2 cellular contexts compared by ENCODE assay signal in the genomic region with DNA sequence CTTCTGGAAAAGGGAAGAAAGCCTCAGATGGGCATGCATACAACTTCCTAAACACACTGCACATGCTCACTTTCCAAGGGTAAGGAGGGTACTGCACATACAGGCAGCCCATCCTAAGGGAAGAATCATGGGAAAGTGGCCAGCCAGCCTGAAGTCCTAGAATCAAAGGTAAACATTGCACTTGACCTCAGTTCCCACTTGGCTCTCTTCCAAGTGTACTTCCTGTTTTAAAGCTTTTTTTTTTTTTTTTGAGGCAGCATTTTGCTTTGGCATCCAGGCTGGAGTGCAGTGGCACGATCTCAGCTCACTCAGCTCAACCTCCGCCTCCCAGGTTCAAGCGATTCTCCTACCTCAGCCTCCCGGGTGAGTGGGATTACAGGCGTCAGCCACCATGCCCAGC.
A peak's percentile ranks its signal among the peaks of the same experiment; 100 is the strongest.
TF ChIP-seq lines count a peak whose summit lies in the region.

No MANE protein-coding gene starts in this region.

TF ChIP-seq in GM23338, 12 proteins besides CTCF, POLR2A, EP300 and RAD21 (continued from another document):
- TF ChIP-seq, protein P1, sequence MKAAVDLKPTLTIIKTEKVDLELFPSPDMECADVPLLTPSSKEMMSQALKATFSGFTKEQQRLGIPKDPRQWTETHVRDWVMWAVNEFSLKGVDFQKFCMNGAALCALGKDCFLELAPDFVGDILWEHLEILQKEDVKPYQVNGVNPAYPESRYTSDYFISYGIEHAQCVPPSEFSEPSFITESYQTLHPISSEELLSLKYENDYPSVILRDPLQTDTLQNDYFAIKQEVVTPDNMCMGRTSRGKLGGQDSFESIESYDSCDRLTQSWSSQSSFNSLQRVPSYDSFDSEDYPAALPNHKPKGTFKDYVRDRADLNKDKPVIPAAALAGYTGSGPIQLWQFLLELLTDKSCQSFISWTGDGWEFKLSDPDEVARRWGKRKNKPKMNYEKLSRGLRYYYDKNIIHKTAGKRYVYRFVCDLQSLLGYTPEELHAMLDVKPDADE (IDR thresholded peaks at IDR 0.05) = no peak

TF ChIP-seq in HepG2, 621 proteins besides CTCF, POLR2A, EP300 and RAD21 (continued from another document):
- TF ChIP-seq, protein P2, sequence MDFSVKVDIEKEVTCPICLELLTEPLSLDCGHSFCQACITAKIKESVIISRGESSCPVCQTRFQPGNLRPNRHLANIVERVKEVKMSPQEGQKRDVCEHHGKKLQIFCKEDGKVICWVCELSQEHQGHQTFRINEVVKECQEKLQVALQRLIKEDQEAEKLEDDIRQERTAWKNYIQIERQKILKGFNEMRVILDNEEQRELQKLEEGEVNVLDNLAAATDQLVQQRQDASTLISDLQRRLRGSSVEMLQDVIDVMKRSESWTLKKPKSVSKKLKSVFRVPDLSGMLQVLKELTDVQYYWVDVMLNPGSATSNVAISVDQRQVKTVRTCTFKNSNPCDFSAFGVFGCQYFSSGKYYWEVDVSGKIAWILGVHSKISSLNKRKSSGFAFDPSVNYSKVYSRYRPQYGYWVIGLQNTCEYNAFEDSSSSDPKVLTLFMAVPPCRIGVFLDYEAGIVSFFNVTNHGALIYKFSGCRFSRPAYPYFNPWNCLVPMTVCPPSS (IDR thresholded peaks at IDR 0.05) = no peak
- no peak for TF ChIP-seq ZNF709 (CRISPR knock-in tag; IDR thresholded peaks at IDR 0.05)
- no peak for TF ChIP-seq STAT5B (CRISPR knock-in tag; IDR thresholded peaks at IDR 0.05)
- no peak for TF ChIP-seq SMYD3 (CRISPR knock-in tag; IDR thresholded peaks at IDR 0.05)
- no peak for TF ChIP-seq ZNF382 (CRISPR knock-in tag; IDR thresholded peaks at IDR 0.05; ENCODE audit: borderline replicate concordance)
- TF ChIP-seq MBD4 (IDR thresholded peaks at IDR 0.05; ENCODE audit: borderline replicate concordance, low read length) = no peak
- TF ChIP-seq, protein P3, sequence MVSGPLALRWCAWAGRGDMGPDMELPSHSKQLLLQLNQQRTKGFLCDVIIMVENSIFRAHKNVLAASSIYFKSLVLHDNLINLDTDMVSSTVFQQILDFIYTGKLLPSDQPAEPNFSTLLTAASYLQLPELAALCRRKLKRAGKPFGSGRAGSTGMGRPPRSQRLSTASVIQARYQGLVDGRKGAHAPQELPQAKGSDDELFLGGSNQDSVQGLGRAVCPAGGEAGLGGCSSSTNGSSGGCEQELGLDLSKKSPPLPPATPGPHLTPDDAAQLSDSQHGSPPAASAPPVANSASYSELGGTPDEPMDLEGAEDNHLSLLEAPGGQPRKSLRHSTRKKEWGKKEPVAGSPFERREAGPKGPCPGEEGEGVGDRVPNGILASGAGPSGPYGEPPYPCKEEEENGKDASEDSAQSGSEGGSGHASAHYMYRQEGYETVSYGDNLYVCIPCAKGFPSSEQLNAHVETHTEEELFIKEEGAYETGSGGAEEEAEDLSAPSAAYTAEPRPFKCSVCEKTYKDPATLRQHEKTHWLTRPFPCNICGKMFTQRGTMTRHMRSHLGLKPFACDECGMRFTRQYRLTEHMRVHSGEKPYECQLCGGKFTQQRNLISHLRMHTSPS (CRISPR knock-in tag; IDR thresholded peaks at IDR 0.05; ENCODE audit: low read depth) = no peak
- TF ChIP-seq NFIC (IDR thresholded peaks at IDR 0.05; ENCODE audit: low read length) = 0 out of 2 replicates have a peak, but pooled peaks have one; percentile 53
- TF ChIP-seq SRSF9 (IDR thresholded peaks at IDR 0.05; ENCODE audit: borderline replicate concordance, insufficient read depth, low read depth, low read length, poor library complexity, severe bottlenecking) = no peak
- no peak for TF ChIP-seq NBN (conservative IDR thresholded peaks at IDR 0.05)
- TF ChIP-seq, protein P4, sequence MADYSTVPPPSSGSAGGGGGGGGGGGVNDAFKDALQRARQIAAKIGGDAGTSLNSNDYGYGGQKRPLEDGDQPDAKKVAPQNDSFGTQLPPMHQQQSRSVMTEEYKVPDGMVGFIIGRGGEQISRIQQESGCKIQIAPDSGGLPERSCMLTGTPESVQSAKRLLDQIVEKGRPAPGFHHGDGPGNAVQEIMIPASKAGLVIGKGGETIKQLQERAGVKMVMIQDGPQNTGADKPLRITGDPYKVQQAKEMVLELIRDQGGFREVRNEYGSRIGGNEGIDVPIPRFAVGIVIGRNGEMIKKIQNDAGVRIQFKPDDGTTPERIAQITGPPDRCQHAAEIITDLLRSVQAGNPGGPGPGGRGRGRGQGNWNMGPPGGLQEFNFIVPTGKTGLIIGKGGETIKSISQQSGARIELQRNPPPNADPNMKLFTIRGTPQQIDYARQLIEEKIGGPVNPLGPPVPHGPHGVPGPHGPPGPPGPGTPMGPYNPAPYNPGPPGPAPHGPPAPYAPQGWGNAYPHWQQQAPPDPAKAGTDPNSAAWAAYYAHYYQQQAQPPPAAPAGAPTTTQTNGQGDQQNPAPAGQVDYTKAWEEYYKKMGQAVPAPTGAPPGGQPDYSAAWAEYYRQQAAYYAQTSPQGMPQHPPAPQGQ (CRISPR knock-in tag; IDR thresholded peaks at IDR 0.05; ENCODE audit: borderline replicate concordance) = no peak
- peak; percentile 70; the same call in 1 of the 2 replicates for TF ChIP-seq PPARG (CRISPR knock-in tag; conservative IDR thresholded peaks at IDR 0.05)
- no peak for TF ChIP-seq NFIB (CRISPR knock-in tag; IDR thresholded peaks at IDR 0.05; ENCODE audit: borderline replicate concordance)
- TF ChIP-seq ISX (CRISPR knock-in tag; conservative IDR thresholded peaks at IDR 0.05) = no peak
- no peak for TF ChIP-seq JDP2 (CRISPR knock-in tag; IDR thresholded peaks at IDR 0.05; ENCODE audit: borderline replicate concordance)
- TF ChIP-seq SYNCRIP (IDR thresholded peaks at IDR 0.05; ENCODE audit: insufficient read depth, low read depth, low read length) = no peak
- TF ChIP-seq, protein P5, sequence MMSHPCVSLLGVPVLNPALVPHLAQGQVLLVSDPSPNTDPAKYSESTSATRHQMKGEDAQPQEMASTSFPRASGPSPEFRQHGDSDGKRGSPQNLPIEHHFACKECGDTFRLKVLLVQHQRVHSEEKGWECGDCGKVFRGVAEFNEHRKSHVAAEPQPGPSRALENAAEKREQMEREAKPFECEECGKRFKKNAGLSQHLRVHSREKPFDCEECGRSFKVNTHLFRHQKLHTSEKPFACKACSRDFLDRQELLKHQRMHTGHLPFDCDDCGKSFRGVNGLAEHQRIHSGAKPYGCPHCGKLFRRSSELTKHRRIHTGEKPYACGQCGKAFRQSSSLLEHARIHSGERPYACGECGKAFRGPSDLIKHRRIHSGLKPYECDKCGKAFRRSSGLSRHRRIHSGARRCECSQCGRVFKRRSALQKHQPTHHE (CRISPR knock-in tag; IDR thresholded peaks at IDR 0.05; ENCODE audit: borderline replicate concordance) = no peak
- TF ChIP-seq, protein P6, sequence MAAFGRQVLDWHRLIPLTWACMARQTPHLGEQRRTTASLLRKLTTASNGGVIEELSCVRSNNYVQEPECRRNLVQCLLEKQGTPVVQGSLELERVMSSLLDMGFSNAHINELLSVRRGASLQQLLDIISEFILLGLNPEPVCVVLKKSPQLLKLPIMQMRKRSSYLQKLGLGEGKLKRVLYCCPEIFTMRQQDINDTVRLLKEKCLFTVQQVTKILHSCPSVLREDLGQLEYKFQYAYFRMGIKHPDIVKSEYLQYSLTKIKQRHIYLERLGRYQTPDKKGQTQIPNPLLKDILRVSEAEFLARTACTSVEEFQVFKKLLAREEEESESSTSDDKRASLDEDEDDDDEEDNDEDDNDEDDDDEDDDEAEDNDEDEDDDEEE (CRISPR knock-in tag; IDR thresholded peaks at IDR 0.05) = no peak
- no peak for TF ChIP-seq NFE2 (CRISPR knock-in tag; IDR thresholded peaks at IDR 0.05)
- TF ChIP-seq, protein P7, sequence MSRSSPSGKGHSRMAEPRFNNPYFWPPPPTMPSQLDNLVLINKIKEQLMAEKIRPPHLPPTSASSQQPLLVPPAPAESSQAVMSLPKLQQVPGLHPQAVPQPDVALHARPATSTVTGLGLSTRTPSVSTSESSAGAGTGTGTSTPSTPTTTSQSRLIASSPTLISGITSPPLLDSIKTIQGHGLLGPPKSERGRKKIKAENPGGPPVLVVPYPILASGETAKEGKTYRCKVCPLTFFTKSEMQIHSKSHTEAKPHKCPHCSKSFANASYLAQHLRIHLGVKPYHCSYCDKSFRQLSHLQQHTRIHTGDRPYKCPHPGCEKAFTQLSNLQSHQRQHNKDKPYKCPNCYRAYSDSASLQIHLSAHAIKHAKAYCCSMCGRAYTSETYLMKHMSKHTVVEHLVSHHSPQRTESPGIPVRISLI (CRISPR knock-in tag; IDR thresholded peaks at IDR 0.05; ENCODE audit: borderline replicate concordance) = 0 out of 2 replicates have a peak, but pooled peaks have one; percentile 27
- TF ChIP-seq FOXJ3 (CRISPR knock-in tag; IDR thresholded peaks at IDR 0.05; ENCODE audit: borderline replicate concordance) = no peak
- TF ChIP-seq MYNN (CRISPR knock-in tag; IDR thresholded peaks at IDR 0.05; ENCODE audit: low read depth) = no peak
